Comparison of ENCODE assay signal across 9 cellular contexts in the genomic region with DNA sequence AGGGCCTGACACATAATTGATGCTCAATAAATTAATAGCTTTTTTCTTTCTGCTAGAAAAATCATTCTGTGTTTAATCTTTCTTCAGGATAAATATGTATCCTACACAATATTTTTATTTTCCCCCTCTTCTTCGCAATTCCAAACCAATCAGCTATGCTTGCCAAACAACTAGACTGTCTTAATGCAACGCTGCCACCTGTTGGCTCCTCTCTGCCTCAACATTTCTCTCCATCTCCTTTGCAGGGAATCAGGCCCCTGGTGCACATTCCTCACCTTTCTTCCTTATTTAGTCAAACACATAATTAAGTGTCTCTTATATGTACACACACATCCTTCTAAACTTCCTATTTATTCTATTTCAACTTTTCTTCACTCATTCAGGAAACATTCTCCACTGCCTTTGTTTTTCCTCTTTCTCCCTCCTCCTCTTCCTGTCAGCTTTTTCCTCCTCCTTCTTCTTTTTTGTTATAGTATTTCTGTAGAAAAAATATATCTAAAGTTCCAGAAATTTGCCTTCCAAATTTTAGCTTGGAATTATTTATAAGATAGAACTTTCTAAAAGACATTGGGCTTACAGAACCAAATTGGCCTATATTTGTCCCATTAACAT.
DNase-seq lines count a peak whose midpoint lies in the region; ATAC-seq, FAIRE-seq and TF ChIP-seq lines count a peak whose summit lies in the region.
"Had no signal": no experiment of that assay in that cellular context is flagged by ENCODE, and none has a peak within 500 bp of the region (broad histone marks: within the 10 kb centered on the region; RNA-seq: fewer than 3 reads in every experiment).

No MANE protein-coding gene starts in this region.

- no peaks in the 10 kb centered on the region for H3K36me3 ChIP-seq in cardiac muscle cell
- H3K36me3 ChIP-seq in bronchial epithelial cell (ENCODE audit: control insufficient read depth, insufficient read depth, low read length): no peaks in the 10 kb centered on the region
- no peaks in the 10 kb centered on the region for H3K36me3 ChIP-seq in gastroesophageal sphincter

- WGBS in right cardiac atrium: 38% methylated on average over 2 of the region's 2 CpGs
- 50 to 63% methylated on average over 2 of the region's 2 CpGs for WGBS in gastroesophageal sphincter (ENCODE audit: low coverage in 1 of 2), 2 donors

- no peak for TF ChIP-seq POLR2A in gastroesophageal sphincter (IDR thresholded peaks at IDR 0.05)

- no peak for TF ChIP-seq EP300 in gastroesophageal sphincter (IDR thresholded peaks at IDR 0.05)

- H3K4me1 ChIP-seq in cardiac muscle cell (ENCODE audit: low read depth) (no peaks in the 10 kb centered on the region), right cardiac atrium (ENCODE audit: control insufficient read depth, insufficient read depth, low read length) (no peaks in the 10 kb centered on the region), gastroesophageal sphincter (no peaks in the 10 kb centered on the region)

- ATAC-seq in right cardiac atrium: no peak
- ATAC-seq in GM21737 (IDR thresholded peaks at IDR 0.05; ENCODE audit: unreplicated experiment): no peak
- no peak for ATAC-seq in gastroesophageal sphincter

- H3K4me3 ChIP-seq in cardiac muscle cell: no peak overlapping the region
- no peak overlapping the region for H3K4me3 ChIP-seq in right cardiac atrium (ENCODE audit: low read length)
- H3K4me3 ChIP-seq in bronchial epithelial cell (ENCODE audit: low read depth, low read length): no peak overlapping the region
- no peak overlapping the region for H3K4me3 ChIP-seq in gastroesophageal sphincter

- peak; percentile 18 to 20 for DNase-seq in cardiac muscle cell (ENCODE audit: low read depth in 1 of 2, low spot score in 1 of 2)
- DNase-seq in right cardiac atrium: no peak
- DNase-seq in NCI-H2171 (lab: John Stamatoyannopoulos, UW): peak; percentile 81
- DNase-seq in bronchial epithelial cell (ENCODE audit: low read depth): peak; percentile 35
- DNase-seq in urothelium cell line (ENCODE audit: low spot score): peak; percentile 16
- no peak for DNase-seq in activated effector memory CD4-positive, alpha-beta T cell treated with Interleukin-2 at 50 U/mL for 16 hours
- DNase-seq: DMS79 had no signal

- TF ChIP-seq CTCF in cardiac muscle cell (IDR thresholded peaks at IDR 0.05; ENCODE audit: low read depth, low read length) (peak; percentile 40), bronchial epithelial cell (IDR thresholded peaks at IDR 0.05; ENCODE audit: insufficient read depth, low read length, severe bottlenecking) (peak; percentile 64), gastroesophageal sphincter (IDR thresholded peaks at IDR 0.05) (no peak)

- FAIRE-seq in bronchial epithelial cell (lab: Jason Lieb, UNC) (no peak), urothelium cell line (lab: Jason Lieb, UNC) (no peak)

- H3K27ac ChIP-seq in cardiac muscle cell: no peak overlapping the region
- no peak overlapping the region for H3K27ac ChIP-seq in right cardiac atrium (ENCODE audit: low read length)
- no peak overlapping the region for H3K27ac ChIP-seq in gastroesophageal sphincter

- H3K9me3 ChIP-seq in cardiac muscle cell (ENCODE audit: low read depth) (no peaks in the 10 kb centered on the region), right cardiac atrium (ENCODE audit: control insufficient read depth, low read length) (peaks cover 2% of the 10 kb centered on the region), gastroesophageal sphincter (no peaks in the 10 kb centered on the region)

- H3K27me3 ChIP-seq in cardiac muscle cell (no peaks in the 10 kb centered on the region), right cardiac atrium (ENCODE audit: control insufficient read depth, insufficient read depth) (no peaks in the 10 kb centered on the region), bronchial epithelial cell (ENCODE audit: control insufficient read depth, insufficient read depth, low read length) (no peaks in the 10 kb centered on the region), gastroesophageal sphincter (no peaks in the 10 kb centered on the region)

- intact Hi-C loops in right cardiac atrium (cut with DNase I): no loop called here

Comparison
In these comparisons a context has a peak if more than half of its experiments do, and no peak if none do; other contexts are left out.
1. DNase-seq: peak in cardiac muscle cell (2 of 2), NCI-H2171 (single experiment), bronchial epithelial cell (single experiment) and urothelium cell line (single experiment); none in right cardiac atrium (0 of 3) and activated effector memory CD4-positive, alpha-beta T cell treated with Interleukin-2 at 50 U/mL for 16 hours (single experiment).
2. CTCF ChIP-seq: peak in cardiac muscle cell (single experiment) and bronchial epithelial cell (single experiment); none in gastroesophageal sphincter (0 of 4).